In genomic region chr10:21090609-21091082, GRCh38 we compare ENCODE assay signal across 18 cellular contexts.
"Had no signal": no experiment of that assay in that cellular context is flagged by ENCODE, and none has a peak within 500 bp of the region (broad histone marks: within the 10 kb centered on the region; RNA-seq: fewer than 3 reads in every experiment).

No MANE protein-coding gene starts in this region.

- H3K9me3 Mint-ChIP-seq: activated naive CD8-positive, alpha-beta T cell treated with anti-CD3 and anti-CD28 coated beads for 36 hours; activated T-helper 1 cell treated with anti-CD3 and anti-CD28 coated beads, Interleukin-12 subunit alpha, Interleukin-12 subunit beta, Interleukin-2, Interleukin-4 antibody, amounts not matched to agents 30 ng/mL and 10 ng/mL and 1 ng/mL, durations not matched to agents 14 hours and 24 hours and 36 hours; immature natural killer cell; stimulated activated naive CD8-positive, alpha-beta T cell treated with anti-CD3 and anti-CD28 coated beads, Interleukin-15, Interleukin-2, amounts not matched to agents 100 ng/mL and 50 ng/mL, for 24 hours had no signal

- H3K36me3 Mint-ChIP-seq: activated naive CD8-positive, alpha-beta T cell treated with anti-CD3 and anti-CD28 coated beads for 36 hours; immature natural killer cell had no signal

- H3K4me3 Mint-ChIP-seq: activated naive CD8-positive, alpha-beta T cell treated with anti-CD3 and anti-CD28 coated beads for 36 hours; activated T-helper 1 cell treated with anti-CD3 and anti-CD28 coated beads, Interleukin-12 subunit alpha, Interleukin-12 subunit beta, Interleukin-2, Interleukin-4 antibody, amounts not matched to agents 30 ng/mL and 10 ng/mL and 1 ng/mL, durations not matched to agents 14 hours and 24 hours and 36 hours; immature natural killer cell; nephron progenitor cell; stimulated activated naive CD8-positive, alpha-beta T cell treated with anti-CD3 and anti-CD28 coated beads, Interleukin-15, Interleukin-2, amounts not matched to agents 100 ng/mL and 50 ng/mL, for 24 hours had no signal

- DNase-seq: activated CD4-positive, alpha-beta T cell treated with anti-CD3 and anti-CD28 coated beads, Interleukin-2, amount 50 U/mL, for 4 hours; activated naive CD8-positive, alpha-beta T cell treated with anti-CD3 and anti-CD28 coated beads for 36 hours; amniotic stem cell; dermis blood vessel endothelial cell; effector memory CD4-positive, alpha-beta T cell; immature natural killer cell; kidney glomerular epithelial cell; left ventricle myocardium inferior; mammary epithelial cell; nephron progenitor cell; occipital lobe; stimulated activated CD4-positive, alpha-beta T cell treated with anti-CD3 and anti-CD28 coated beads, Interleukin-12 subunit alpha, Interleukin-12 subunit beta, amount 100 ng/mL, for 4 hours; stimulated activated CD4-positive, alpha-beta T cell treated with anti-CD3 and anti-CD28 coated beads, Interleukin-1b, Interleukin-23, amount 100 ng/mL, for 48 hours; T1000; uterus had no signal

- H3K27me3 Mint-ChIP-seq: stimulated activated naive CD8-positive, alpha-beta T cell treated with anti-CD3 and anti-CD28 coated beads, Interleukin-15, Interleukin-2, amounts not matched to agents 100 ng/mL and 50 ng/mL, for 24 hours had no signal

- H3K27ac Mint-ChIP-seq: activated naive CD8-positive, alpha-beta T cell treated with anti-CD3 and anti-CD28 coated beads for 36 hours; activated T-helper 1 cell treated with anti-CD3 and anti-CD28 coated beads, Interleukin-12 subunit alpha, Interleukin-12 subunit beta, Interleukin-2, Interleukin-4 antibody, amounts not matched to agents 30 ng/mL and 10 ng/mL and 1 ng/mL, durations not matched to agents 14 hours and 24 hours and 36 hours; immature natural killer cell; nephron progenitor cell; progenitor cell of endocrine pancreas; stimulated activated naive CD8-positive, alpha-beta T cell treated with anti-CD3 and anti-CD28 coated beads, Interleukin-15, Interleukin-2, amounts not matched to agents 100 ng/mL and 50 ng/mL, for 24 hours had no signal

- H3K4me1 Mint-ChIP-seq: activated naive CD8-positive, alpha-beta T cell treated with anti-CD3 and anti-CD28 coated beads for 36 hours; immature natural killer cell had no signal
